Comparison of ENCODE assay signal across 1 cellular context in genomic region chr15:53910236-53910849, GRCh38.
TF ChIP-seq lines count a peak whose summit lies in the region.

No MANE protein-coding gene starts in this region.

TF ChIP-seq in GM23338, 12 proteins besides CTCF, POLR2A, EP300 and RAD21 (continued from another document):
- TF ChIP-seq ZNF462 (CRISPR knock-in tag; IDR thresholded peaks at IDR 0.05) (no peak), JUNB (IDR thresholded peaks at IDR 0.05; ENCODE audit: unreplicated experiment) (no peak), NANOG (IDR thresholded peaks at IDR 0.05; ENCODE audit: borderline replicate concordance) (no peak), ZNF114 (CRISPR knock-in tag; IDR thresholded peaks at IDR 0.05) (no peak), CREB1 (CRISPR knock-in tag; IDR thresholded peaks at IDR 0.05; ENCODE audit: low read depth) (no peak), ETS1 (IDR thresholded peaks at IDR 0.05) (no peak), EZH2phosphoT487 (IDR thresholded peaks at IDR 0.05; ENCODE audit: unreplicated experiment) (no peak), REST (IDR thresholded peaks at IDR 0.05; ENCODE audit: unreplicated experiment) (no peak), POLR2AphosphoS5 (IDR thresholded peaks at IDR 0.05; ENCODE audit: low read depth) (no peak)
